9 cellular contexts compared by ENCODE assay signal in genomic region chr21:44301093-44301492, GRCh38. TPM values are rescaled to one million over a fixed set of nuclear protein-coding genes. Genes with fewer than 3 reads are reported as not detected.
DNase-seq lines count a peak whose midpoint lies in the region; ATAC-seq, FAIRE-seq and TF ChIP-seq lines count a peak whose summit lies in the region.
"Had no signal": no experiment of that assay in that cellular context is flagged by ENCODE, and none has a peak within 500 bp of the region (broad histone marks: within the 10 kb centered on the region; RNA-seq: fewer than 3 reads in every experiment).

No MANE protein-coding gene starts in this region.

- H3K36me3 ChIP-seq in right atrium auricular region (no peaks in the 10 kb centered on the region), breast epithelium (no peaks in the 10 kb centered on the region), mucosa of descending colon (ENCODE audit: low read depth) (no peaks in the 10 kb centered on the region), uterus (no peaks in the 10 kb centered on the region)

- peaks cover 0 to 70% of the 10 kb centered on the region in 2 donors for H3K4me1 ChIP-seq in right atrium auricular region
- peaks cover 0 to 28% of the 10 kb centered on the region in 2 donors for H3K4me1 ChIP-seq in breast epithelium
- peaks cover 43% of the 10 kb centered on the region for H3K4me1 ChIP-seq in mucosa of descending colon (ENCODE audit: low read depth)
- H3K4me1 ChIP-seq in uterus: peaks cover 0 to 11% of the 10 kb centered on the region in 2 donors

- H3K27me3 ChIP-seq in right atrium auricular region (no peaks in the 10 kb centered on the region), breast epithelium (no peaks in the 10 kb centered on the region), uterus (no peaks in the 10 kb centered on the region)

- ATAC-seq in left ventricle myocardium superior (no peak), mucosa of descending colon (no peak), GM21723 (IDR thresholded peaks at IDR 0.05; ENCODE audit: unreplicated experiment) (no peak)

- H3K9me3 ChIP-seq in right atrium auricular region (no peaks in the 10 kb centered on the region), breast epithelium (no peaks in the 10 kb centered on the region), mucosa of descending colon (no peaks in the 10 kb centered on the region), uterus (no peaks in the 10 kb centered on the region)

- intact Hi-C loops in left ventricle myocardium superior (cut with micrococcal nuclease) (no loop called here), breast epithelium (cut with DNase I; ENCODE audit: low total_unique reads) (no loop called here), mucosa of descending colon (cut with DNase I, micrococcal nuclease) (no loop called here), uterus (cut with DNase I; ENCODE audit: low total_unique reads) (no loop called here)

- FAIRE-seq in urothelium cell line (lab: Jason Lieb, UNC): no peak
- FAIRE-seq: colon had no signal

- H3K4me3 ChIP-seq in right atrium auricular region (peak overlapping the region; percentile 71 to 82), breast epithelium (peak overlapping the region; percentile 82 to 95 (median 93)), mucosa of descending colon (no peak overlapping the region), uterus (peak overlapping the region; percentile 57 to 85)

- TF ChIP-seq CTCF in right atrium auricular region (IDR thresholded peaks at IDR 0.05): no peak
- no peak for TF ChIP-seq CTCF in breast epithelium (IDR thresholded peaks at IDR 0.05)
- TF ChIP-seq CTCF in mucosa of descending colon (IDR thresholded peaks at IDR 0.05): no peak
- no peak for TF ChIP-seq CTCF in uterus (IDR thresholded peaks at IDR 0.05)

- H3K27ac ChIP-seq in right atrium auricular region (peak overlapping the region; percentile 81 to 83), breast epithelium (peak overlapping the region; percentile 87 to 98), uterus (peak overlapping the region; percentile 33 to 89)

- DNase-seq in right atrium auricular region (ENCODE audit: low spot score): no peak
- no peak for DNase-seq in left ventricle myocardium superior
- no peak for DNase-seq in breast epithelium (ENCODE audit: low spot score in 2 of 2)
- DNase-seq in mucosa of descending colon: peak in 2 of 3 donors; percentile 36 to 59
- no peak for DNase-seq in uterus
- DNase-seq in urothelium cell line (ENCODE audit: low spot score): no peak
- no peak for DNase-seq in stimulated activated CD4-positive, alpha-beta T cell treated with anti-CD3 and anti-CD28 coated beads, Interleukin-12 subunit alpha, Interleukin-12 subunit beta, amount 100 ng/mL, for 4 hours

- TF ChIP-seq POLR2A in breast epithelium (IDR thresholded peaks at IDR 0.05): no peak
- TF ChIP-seq POLR2A in uterus (IDR thresholded peaks at IDR 0.05): no peak

RNA-seq across cellular contexts. Expression of gene PFKL, which starts 1.2 kb away (rescaled TPM):
- 10 to 100 TPM; 28.0 to 45.7 TPM for total RNA-seq in right atrium auricular region
- 46.1 TPM for total RNA-seq in left ventricle myocardium superior
- total RNA-seq in breast epithelium: 100 to 1,000 TPM in 1 of 3 donors, 10 to 100 TPM in 2; 80.9 to 101 (median 97.9) TPM
- total RNA-seq in mucosa of descending colon: 100 to 1,000 TPM; 150 to 299 (median 237) TPM
- 100 to 1,000 TPM in 1 of 4 donors, 10 to 100 TPM in 3; 36.5 to 144 (median 75.4) TPM for total RNA-seq in uterus

RNA-seq across cellular contexts. Expression of gene AIRE, which starts 15.4 kb away (rescaled TPM):
- total RNA-seq in right atrium auricular region (not detected), left ventricle myocardium superior (not detected), breast epithelium (not detected), mucosa of descending colon (under 1 TPM in 2 of 3 donors, not detected in 1; 0.12 to 0.16 TPM), uterus (under 1 TPM in 1 of 4 donors, not detected in 3; 0.21 TPM)

RNA-seq across cellular contexts. Expression of gene CFAP410, which starts 38.1 kb away (rescaled TPM):
- total RNA-seq in right atrium auricular region: 10 to 100 TPM; 21.4 to 23.2 TPM
- 14.9 TPM for total RNA-seq in left ventricle myocardium superior
- total RNA-seq in breast epithelium: 10 to 100 TPM; 22.2 to 31.1 (median 27.8) TPM
- 10 to 100 TPM; 22.0 to 33.0 (median 26.6) TPM for total RNA-seq in mucosa of descending colon
- total RNA-seq in uterus: 10 to 100 TPM; 23.8 to 44.8 (median 26.0) TPM

RNA-seq across cellular contexts. Expression of gene DNMT3L, which starts 39.4 kb away (rescaled TPM):
- not detected for total RNA-seq in right atrium auricular region
- total RNA-seq in left ventricle myocardium superior: not detected
- not detected for total RNA-seq in breast epithelium
- not detected for total RNA-seq in mucosa of descending colon
- total RNA-seq in uterus: not detected

RNA-seq across cellular contexts. Expression of gene TRPM2, which starts 52.3 kb away (rescaled TPM):
- total RNA-seq in right atrium auricular region (under 1 TPM; 0.75 to 0.89 TPM), left ventricle myocardium superior (1.5 TPM), breast epithelium (1 to 10 TPM; 4.3 to 7.9 (median 7.2) TPM), mucosa of descending colon (10 to 100 TPM in 1 of 3 donors, 1 to 10 TPM in 2; 1.5 to 10.3 (median 7.2) TPM), uterus (1 to 10 TPM in 2 of 4 donors, under 1 TPM in 2; 0.29 to 3.1 (median 1.8) TPM)

Comparison
In these comparisons a context has a peak if more than half of its experiments do, and no peak if none do; other contexts are left out.
1. DNase-seq: peak in mucosa of descending colon (2 of 3); none in right atrium auricular region (single experiment), left ventricle myocardium superior (single experiment), breast epithelium (0 of 2), uterus (0 of 2), urothelium cell line (single experiment) and stimulated activated CD4-positive, alpha-beta T cell treated with anti-CD3 and anti-CD28 coated beads, Interleukin-12 subunit alpha, Interleukin-12 subunit beta, amount 100 ng/mL, for 4 hours (single experiment).
2. Peak in every context shown above with its lines, with median percentiles within 50 percentile points of each other: H3K27ac ChIP-seq.